9 cellular contexts compared by ENCODE assay signal in genomic region chr6:133106934-133107333, GRCh38.
"Had no signal": no experiment of that assay in that cellular context is flagged by ENCODE, and none has a peak within 500 bp of the region (broad histone marks: within the 10 kb centered on the region; RNA-seq: fewer than 3 reads in every experiment).

No MANE protein-coding gene starts in this region.

- H3K4me1 ChIP-seq: HAP-1 had no signal

- H3K36me3 ChIP-seq: HAP-1 had no signal

- H3K27ac ChIP-seq: GM23248 had no signal

- ATAC-seq: GM23338, HCT116 had no signal

- DNase-seq: GM23248, GOT3, H7, H9, HCEC 1CT, HFFc6 had no signal

- H3K9me3 ChIP-seq: HAP-1 had no signal

- H3K4me3 ChIP-seq: GM23248, GM23338, HAP-1 had no signal
